Comparison of ENCODE assay signal across 1 cellular context in the genomic region with DNA sequence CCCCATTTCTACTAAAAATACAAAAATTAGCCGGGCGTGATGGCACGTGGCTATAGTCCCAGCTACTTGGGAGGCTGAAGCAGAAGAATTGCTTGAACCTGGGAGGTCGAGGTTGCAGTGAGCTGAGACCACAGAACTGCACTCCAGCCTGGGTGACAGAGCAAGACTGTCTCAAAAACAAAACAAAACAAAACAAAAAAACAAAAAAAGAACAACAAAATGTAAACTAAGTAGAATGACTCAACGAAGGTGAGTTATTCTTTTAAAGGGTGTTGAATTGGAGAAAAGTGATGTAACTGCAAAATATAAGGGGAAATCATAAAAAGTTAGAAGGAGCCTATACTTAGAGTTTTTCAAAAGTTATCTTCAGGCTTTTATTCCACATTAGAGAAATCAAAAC.
A peak's percentile ranks its signal among the peaks of the same experiment; 100 is the strongest.
TF ChIP-seq lines count a peak whose summit lies in the region.

No MANE protein-coding gene starts in this region.

TF ChIP-seq in K562, 482 proteins besides CTCF, POLR2A, EP300 and RAD21:
- TF ChIP-seq ARHGAP35 (IDR thresholded peaks at IDR 0.05; ENCODE audit: partially characterized antibody) (peak; percentile 47), ZNF316 (IDR thresholded peaks at IDR 0.05) (peak; percentile 50)
